In the genomic region with DNA sequence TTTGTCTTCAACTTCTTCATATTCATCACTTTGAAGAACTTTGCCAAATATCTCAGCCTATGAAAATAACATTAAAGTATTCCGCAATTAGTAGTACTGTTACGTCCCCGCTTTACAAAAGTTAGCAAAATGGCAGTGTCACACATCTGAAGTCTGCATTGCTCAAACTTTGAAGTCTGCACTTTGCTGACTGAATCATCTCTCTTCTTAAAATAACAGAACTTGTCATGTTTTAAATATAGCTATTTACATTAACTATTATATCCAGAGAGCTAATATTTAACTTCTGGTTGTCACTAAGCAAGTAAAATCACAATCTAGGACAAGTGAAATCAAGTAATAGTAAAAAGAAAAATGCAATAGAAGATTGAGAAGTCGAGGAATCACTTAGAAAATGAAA, we compare ENCODE assay signal across 17 cellular contexts. TPM values are rescaled to one million over a fixed set of nuclear protein-coding genes. Genes with fewer than 3 reads are reported as not detected.
A peak's percentile ranks its signal among the peaks of the same experiment; 100 is the strongest.
DNase-seq lines count a peak whose midpoint lies in the region; ATAC-seq and TF ChIP-seq lines count a peak whose summit lies in the region.
"Had no signal": no experiment of that assay in that cellular context is flagged by ENCODE, and none has a peak within 500 bp of the region (broad histone marks: within the 10 kb centered on the region; RNA-seq: fewer than 3 reads in every experiment).

No MANE protein-coding gene starts in this region.

- no peak overlapping the region for H3K4me3 ChIP-seq in PC-3 (ENCODE audit: low read length)
- H3K4me3 ChIP-seq in BE2C (ENCODE audit: low read depth, low read length): no peak overlapping the region
- H3K4me3 ChIP-seq: BLaER1 treated with 17β-estradiol and CSF1 and Interleukin-3, amounts not matched to agents 10 nM and 100 nM; GM23338 had no signal

- H3K4me1 ChIP-seq in PC-3 (ENCODE audit: insufficient read depth, low read length) (no peaks in the 10 kb centered on the region), BE2C (no peaks in the 10 kb centered on the region), foreskin keratinocyte (no peaks in the 10 kb centered on the region)
- H3K4me1 ChIP-seq: BLaER1 treated with 17β-estradiol and CSF1 and Interleukin-3, amounts not matched to agents 10 nM and 100 nM had no signal

- no peaks in the 10 kb centered on the region for H3F3A ChIP-seq in PC-3 (ENCODE audit: low read length, unreplicated experiment)

- no peaks in the 10 kb centered on the region for H3K27me3 Mint-ChIP-seq in activated T-cell treated with anti-CD3 and anti-CD28 coated beads, Interleukin-2, amount 50 U/mL, for 72 hours (ENCODE audit: low read depth)
- no peaks in the 10 kb centered on the region for H3K27me3 Mint-ChIP-seq in neural crest cell (ENCODE audit: low read depth)
- H3K27me3 Mint-ChIP-seq: CD4-positive, CD25-positive, alpha-beta regulatory T cell had no signal

- no peak overlapping the region for H2AFZ ChIP-seq in PC-3 (ENCODE audit: low read length)
- H2AFZ ChIP-seq: GM23338 had no signal

- peaks cover 4 to 6% of the 10 kb centered on the region in 2 donors for H3K36me3 Mint-ChIP-seq in activated T-cell treated with anti-CD3 and anti-CD28 coated beads, Interleukin-2, amount 50 U/mL, for 72 hours (ENCODE audit: insufficient read depth in 2 of 2)
- H3K36me3 Mint-ChIP-seq in neural crest cell (ENCODE audit: low read depth): peaks cover 18% of the 10 kb centered on the region

- no peaks in the 10 kb centered on the region for H3K79me2 ChIP-seq in PC-3 (ENCODE audit: low read length)

- POLR2A ChIA-PET in PC-3 (lab: Charles Lee; ENCODE audit: unreplicated experiment): no interaction called here

- H3K9me3 ChIP-seq in PC-3 (ENCODE audit: low read length) (no peaks in the 10 kb centered on the region), BE2C (no peaks in the 10 kb centered on the region)

- no peak overlapping the region for H3K4me2 ChIP-seq in PC-3 (ENCODE audit: low read length)
- H3K4me2 ChIP-seq: BLaER1 treated with 17β-estradiol and CSF1 and Interleukin-3, amounts not matched to agents 10 nM and 100 nM; GM23338 had no signal

- no peak for ATAC-seq in activated T-cell treated with anti-CD3 and anti-CD28 coated beads, Interleukin-2, amount 50 U/mL, for 72 hours (replicated peaks in 1 of 2)
- ATAC-seq in PC-3 (peak; percentile 54), foreskin keratinocyte (no peak)
- ATAC-seq: GM23338, HepG2 had no signal

- no peak for DNase-seq in activated T-cell treated with anti-CD3 and anti-CD28 coated beads, Interleukin-2, amount 50 U/mL, for 72 hours
- no peak for DNase-seq in activated T-cell treated with anti-CD3 and anti-CD28 coated beads for 4 hours
- DNase-seq in PC-3: no peak
- no peak for DNase-seq in neural crest cell (ENCODE audit: low read depth, low spot score)
- DNase-seq in BE2C: no peak
- no peak for DNase-seq in dedifferentiated amniotic fluid mesenchymal stem cell (ENCODE audit: extremely low spot score)
- DNase-seq in foreskin keratinocyte: no peak
- DNase-seq: AML-193; CD4-positive, CD25-positive, alpha-beta regulatory T cell; DMS153; DMS79 treated with DMSO at 0.1 percent for 48 hours; EL; H7 had no signal

- BruUV-seq in PC-3 (replicated peaks; lab: Mats Ljungman, UMichigan): no TSS peak

- peak overlapping the region; percentile 30; the same call in 1 of the 2 replicates for H3K27ac ChIP-seq in PC-3 (ENCODE audit: low read length)
- no peak overlapping the region for H3K27ac ChIP-seq in foreskin keratinocyte
- H3K27ac ChIP-seq: 22Rv1; BLaER1 treated with 17β-estradiol and CSF1 and Interleukin-3, amounts not matched to agents 10 nM and 100 nM had no signal

- H3K9me3 Mint-ChIP-seq in activated T-cell treated with anti-CD3 and anti-CD28 coated beads, Interleukin-2, amount 50 U/mL, for 72 hours: no peaks in the 10 kb centered on the region
- H3K9me3 Mint-ChIP-seq in neural crest cell: no peaks in the 10 kb centered on the region
- H3K9me3 Mint-ChIP-seq: CD4-positive, CD25-positive, alpha-beta regulatory T cell; GM23338 had no signal

- CTCF ChIA-PET in PC-3 (lab: Charles Lee): no interaction called here

- TF ChIP-seq CTCF in PC-3 (conservative IDR thresholded peaks at IDR 0.05; ENCODE audit: low read depth, low read length): no peak
- TF ChIP-seq CTCF in neural crest cell (conservative IDR thresholded peaks at IDR 0.05): no peak
- TF ChIP-seq CTCF in BE2C (IDR thresholded peaks at IDR 0.05; ENCODE audit: low read depth, low read length): no peak
- no peak for TF ChIP-seq CTCF in foreskin keratinocyte (conservative IDR thresholded peaks at IDR 0.05)

- no peaks in the 10 kb centered on the region for H4K20me1 ChIP-seq in PC-3 (ENCODE audit: low read length)
- H4K20me1 ChIP-seq: BLaER1 treated with 17β-estradiol and CSF1 and Interleukin-3, amounts not matched to agents 10 nM and 100 nM had no signal

- H3K9ac ChIP-seq in PC-3 (ENCODE audit: low read length): no peak overlapping the region
- H3K9ac ChIP-seq: BLaER1 treated with 17β-estradiol and CSF1 and Interleukin-3, amounts not matched to agents 10 nM and 100 nM had no signal

- H3K36me3 ChIP-seq in PC-3 (ENCODE audit: low read depth, low read length) (peaks cover 7% of the 10 kb centered on the region), BE2C (peaks cover 18% of the 10 kb centered on the region)

- no peaks in the 10 kb centered on the region for H3K27me3 ChIP-seq in PC-3 (ENCODE audit: low read length)
- no peaks in the 10 kb centered on the region for H3K27me3 ChIP-seq in BE2C
- H3K27me3 ChIP-seq in foreskin keratinocyte: no peaks in the 10 kb centered on the region
- H3K27me3 ChIP-seq: BLaER1 treated with 17β-estradiol and CSF1 and Interleukin-3, amounts not matched to agents 10 nM and 100 nM had no signal

- no peaks in the 10 kb centered on the region for H3K4me1 Mint-ChIP-seq in activated T-cell treated with anti-CD3 and anti-CD28 coated beads, Interleukin-2, amount 50 U/mL, for 72 hours (ENCODE audit: low read depth)
- no peaks in the 10 kb centered on the region for H3K4me1 Mint-ChIP-seq in neural crest cell
- H3K4me1 Mint-ChIP-seq: GM23338 had no signal

- H3K4me3 Mint-ChIP-seq in activated T-cell treated with anti-CD3 and anti-CD28 coated beads, Interleukin-2, amount 50 U/mL, for 72 hours: no peak overlapping the region
- H3K4me3 Mint-ChIP-seq in neural crest cell: no peak overlapping the region
- H3K4me3 Mint-ChIP-seq: CD4-positive, CD25-positive, alpha-beta regulatory T cell; GM23338 had no signal

- peak overlapping the region; percentile 65 for H3K27ac Mint-ChIP-seq in activated T-cell treated with anti-CD3 and anti-CD28 coated beads, Interleukin-2, amount 50 U/mL, for 72 hours
- peak overlapping the region; percentile 52 for H3K27ac Mint-ChIP-seq in neural crest cell (ENCODE audit: unreplicated experiment)
- H3K27ac Mint-ChIP-seq: CD4-positive, CD25-positive, alpha-beta regulatory T cell; GM23338 had no signal

- intact Hi-C loops in PC-3 (cut with micrococcal nuclease): no loop called here

- no peaks in the 10 kb centered on the region for H3K9me2 ChIP-seq in PC-3 (replicated peaks; ENCODE audit: low read length)

RNA-seq across cellular contexts. Expression of gene IPO8, which starts 34.5 kb away (rescaled TPM):
- 10 to 100 TPM; 39.2 to 46.4 TPM for total RNA-seq in activated T-cell treated with anti-CD3 and anti-CD28 coated beads, Interleukin-2, amount 50 U/mL, for 72 hours
- total RNA-seq in PC-3 (2014; rRNA removed): 13.3 and 19.6 TPM in 2 replicates
- 43.5 and 51.5 TPM in 2 replicates for total RNA-seq in neural crest cell
- polyA plus RNA-seq in BE2C (2012; ENCODE audit: insufficient read depth, insufficient read length, low read depth): 20.0 TPM
- 34.0 and 37.8 TPM in 2 replicates for total RNA-seq in foreskin keratinocyte
- polyA plus RNA-seq in foreskin keratinocyte: 8.4 and 9.1 TPM in 2 replicates
